In the genomic region with DNA sequence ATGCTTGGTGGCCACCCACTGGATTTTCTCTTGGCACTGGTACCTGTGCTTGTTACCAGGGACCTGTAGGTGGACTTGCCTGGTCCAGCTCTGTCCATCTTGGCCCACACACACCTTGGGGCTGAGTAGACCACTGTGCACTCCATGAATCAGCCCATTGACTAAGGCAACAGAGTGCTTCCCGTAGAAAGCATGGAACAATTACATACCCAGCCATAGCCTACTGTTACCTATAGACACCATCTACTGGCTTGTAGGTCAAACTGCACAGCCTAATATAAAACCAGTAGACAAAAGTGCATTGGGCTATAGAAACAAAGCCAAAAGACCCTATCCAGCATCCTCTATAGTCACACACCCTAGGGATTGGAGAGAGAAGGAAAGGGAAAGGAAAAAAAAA, we compare ENCODE assay signal across 19 cellular contexts.
"Had no signal": no experiment of that assay in that cellular context is flagged by ENCODE, and none has a peak within 500 bp of the region (broad histone marks: within the 10 kb centered on the region; RNA-seq: fewer than 3 reads in every experiment).

No MANE protein-coding gene starts in this region.

- H3K4me2 ChIP-seq: hepatocyte had no signal

- H3K79me2 ChIP-seq: hepatocyte had no signal

- H3K27me3 ChIP-seq: hepatocyte, left lung, neutrophil, right lobe of liver, tibial nerve, upper lobe of left lung, uterus had no signal

- DNase-seq: cortex of kidney; kidney; left lung; mesenchymal stem cell; mucosa of descending colon; naive B cell; pancreas; right lobe of liver; small intestine; stimulated activated CD4-positive, alpha-beta T cell treated with anti-CD3 and anti-CD28 coated beads, Interleukin-15, amount 100 ng/mL, for 24 hours; stimulated activated CD4-positive, alpha-beta T cell treated with anti-CD3 and anti-CD28 coated beads, Interleukin-2, amount 100 ng/mL, for 48 hours; stimulated activated naive B cell treated with anti-CD40 and anti-IgM and Interleukin-4, amounts not matched to agents 10 μg/mL and 1 μg/mL and 100 μg/mL, for 72 hours; upper lobe of left lung; uterus had no signal

- H2AFZ ChIP-seq: hepatocyte had no signal

- H3K4me3 ChIP-seq: hepatocyte, left lung, mucosa of descending colon, pancreas, right lobe of liver, thoracic aorta, tibial nerve, upper lobe of left lung, uterus had no signal

- H3K27ac ChIP-seq: hepatocyte, left lung, neutrophil, pancreas, right lobe of liver, thoracic aorta, tibial nerve, upper lobe of left lung, uterus had no signal

- FAIRE-seq: frontal cortex, kidney, pancreas, small intestine had no signal

- H3K36me3 ChIP-seq: left lung, neutrophil, pancreas, right lobe of liver, thoracic aorta, tibial nerve, upper lobe of left lung, uterus had no signal

- H3K9me3 ChIP-seq: left lung, mucosa of descending colon, neutrophil, pancreas, right lobe of liver, thoracic aorta, upper lobe of left lung, uterus had no signal

- ATAC-seq: left lung; mucosa of descending colon; pancreas; stimulated activated naive B cell treated with anti-CD40 and anti-IgM and Interleukin-4, amounts not matched to agents 10 μg/mL and 1 μg/mL and 100 μg/mL, for 72 hours had no signal

- H3K4me1 ChIP-seq: left lung, pancreas, right lobe of liver, tibial nerve, upper lobe of left lung, uterus had no signal
